In the genomic region with DNA sequence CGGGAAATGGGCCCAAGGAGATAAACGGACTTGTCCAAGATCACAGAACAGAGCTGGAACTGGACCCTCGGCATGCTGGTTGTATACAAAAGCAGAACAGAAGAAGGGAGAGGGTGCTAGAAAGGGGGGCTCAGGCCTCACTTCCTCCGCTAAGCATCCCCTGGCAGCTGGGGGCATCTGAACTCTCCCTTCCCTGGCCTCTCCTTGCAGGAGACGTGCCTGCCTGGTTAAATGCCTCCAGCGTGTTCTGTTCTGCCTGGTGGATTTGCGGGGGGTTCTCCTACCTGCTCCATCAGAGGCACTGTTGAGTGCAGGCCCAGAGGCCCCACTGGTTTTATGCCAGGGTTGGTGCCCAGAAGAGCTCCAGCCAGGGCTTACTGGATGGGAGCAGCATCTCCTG, we compare ENCODE assay signal across 12 cellular contexts.
DNase-seq lines count a peak whose midpoint lies in the region; ATAC-seq and TF ChIP-seq lines count a peak whose summit lies in the region.
"Had no signal": no experiment of that assay in that cellular context is flagged by ENCODE, and none has a peak within 500 bp of the region (broad histone marks: within the 10 kb centered on the region; RNA-seq: fewer than 3 reads in every experiment).

No MANE protein-coding gene starts in this region.

- H3K36me3 ChIP-seq in HUES48 (ENCODE audit: control insufficient read depth, insufficient read depth, low read length) (no peaks in the 10 kb centered on the region), colonic mucosa (no peaks in the 10 kb centered on the region), mesendoderm (ENCODE audit: control insufficient read depth, insufficient read depth, low read length) (no peaks in the 10 kb centered on the region)

- CTCF ChIA-PET in T-cell (lab: Charles Lee): interaction anchor here in 1 of 2 donors (0.6 kb wide), 1 partner anchor 318 kb away, joined by 4 read pairs; no protein-coding TSS in a partner anchor

- no peaks in the 10 kb centered on the region for H3K79me2 ChIP-seq in mesendoderm (ENCODE audit: control insufficient read depth, insufficient read depth, low read length)

- H3K9ac ChIP-seq in HUES48 (ENCODE audit: low read depth, low read length) (no peak overlapping the region), colonic mucosa (ENCODE audit: low read depth in 2 of 2, low read length in 2 of 2) (peak overlapping the region in 1 of 2 donors; percentile 35), mesendoderm (ENCODE audit: low read length) (no peak overlapping the region)
- H3K9ac ChIP-seq: KMS-11 had no signal

- DNase-seq in colonic mucosa (no peak), mesendoderm (no peak), hippocampal formation (lab: John Stamatoyannopoulos, UW) (no peak), T-cell (no peak), NCI-H2029 treated with DMSO at 0.1 percent for 48 hours (lab: John Stamatoyannopoulos, UW) (no peak)
- DNase-seq in stimulated activated naive B cell treated with anti-CD40 and anti-IgM and Interleukin-4, amounts not matched to agents 10 μg/mL and 1 μg/mL and 100 μg/mL, for 72 hours: no peak
- DNase-seq: activated CD8-positive, alpha-beta memory T cell treated with anti-CD3 and anti-CD28 coated beads, Interleukin-2, amount 50 U/mL, for 4 hours; GOT3; T-helper 9 cell had no signal

- no CpG with 5 or more reads among the region's 7 CpGs for WGBS in mesendoderm (ENCODE audit: extremely low coverage, insufficient coverage, low lambda C conversion rate)

- H3K36me3 Mint-ChIP-seq in stimulated activated naive B cell treated with anti-CD40 and anti-IgM and Interleukin-4, amounts not matched to agents 10 μg/mL and 1 μg/mL and 100 μg/mL, for 72 hours: no peaks in the 10 kb centered on the region
- H3K36me3 Mint-ChIP-seq in T-cell: peaks cover 22% of the 10 kb centered on the region

- no peak overlapping the region for H3K4ac ChIP-seq in mesendoderm (ENCODE audit: low read depth, low read length)

- intact Hi-C loops in colonic mucosa (cut with DNase I): no loop called here

- H3K27ac ChIP-seq in HUES48 (ENCODE audit: low read depth, low read length) (peak overlapping the region; percentile 95), colonic mucosa (peak overlapping the region; percentile 17), mesendoderm (ENCODE audit: low read depth, low read length) (no peak overlapping the region)
- H3K27ac ChIP-seq: KMS-11 had no signal

- peak overlapping the region; percentile 56 for H3K27ac Mint-ChIP-seq in stimulated activated naive B cell treated with anti-CD40 and anti-IgM and Interleukin-4, amounts not matched to agents 10 μg/mL and 1 μg/mL and 100 μg/mL, for 72 hours
- no peak overlapping the region for H3K27ac Mint-ChIP-seq in T-cell

- POLR2A ChIA-PET in T-cell (lab: Charles Lee): no interaction called here

- H3K4me2 ChIP-seq in mesendoderm (ENCODE audit: low read length): no peak overlapping the region
- H3K4me2 ChIP-seq: KMS-11 had no signal

- H3K23ac ChIP-seq in mesendoderm (ENCODE audit: low read length): no peak overlapping the region

- no peak overlapping the region for H2BK5ac ChIP-seq in mesendoderm (ENCODE audit: low read length)

- no peak overlapping the region for H3K4me3 Mint-ChIP-seq in stimulated activated naive B cell treated with anti-CD40 and anti-IgM and Interleukin-4, amounts not matched to agents 10 μg/mL and 1 μg/mL and 100 μg/mL, for 72 hours
- H3K4me3 Mint-ChIP-seq in T-cell: no peak overlapping the region

- ATAC-seq in stimulated activated naive B cell treated with anti-CD40 and anti-IgM and Interleukin-4, amounts not matched to agents 10 μg/mL and 1 μg/mL and 100 μg/mL, for 72 hours (replicated peaks): no peak
- no peak for ATAC-seq in T-cell (replicated peaks in 1 of 4)
- ATAC-seq in SK-N-SH treated with all-trans-retinoic acid at 6 μM for 48 hours: no peak

- H3K9me3 Mint-ChIP-seq in stimulated activated naive B cell treated with anti-CD40 and anti-IgM and Interleukin-4, amounts not matched to agents 10 μg/mL and 1 μg/mL and 100 μg/mL, for 72 hours: peaks cover 0 to 4% of the 10 kb centered on the region in 2 donors
- H3K9me3 Mint-ChIP-seq in T-cell: peaks cover 2 to 5% (median 5%) of the 10 kb centered on the region in 3 donors

- peak overlapping the region; percentile 82 for H3K56ac ChIP-seq in mesendoderm (ENCODE audit: low read length)

- H2AK5ac ChIP-seq in mesendoderm (ENCODE audit: low read length): no peak overlapping the region

- no peak overlapping the region for H2BK15ac ChIP-seq in mesendoderm (replicated peaks; ENCODE audit: low read depth)

- H4K5ac ChIP-seq in mesendoderm (ENCODE audit: low read length): no peak overlapping the region

- peaks cover 0 to 4% of the 10 kb centered on the region in 2 donors for H3K27me3 Mint-ChIP-seq in stimulated activated naive B cell treated with anti-CD40 and anti-IgM and Interleukin-4, amounts not matched to agents 10 μg/mL and 1 μg/mL and 100 μg/mL, for 72 hours
- no peaks in the 10 kb centered on the region for H3K27me3 Mint-ChIP-seq in T-cell

- H3K18ac ChIP-seq in mesendoderm (ENCODE audit: low read length): no peak overlapping the region

- H3K4me1 Mint-ChIP-seq in stimulated activated naive B cell treated with anti-CD40 and anti-IgM and Interleukin-4, amounts not matched to agents 10 μg/mL and 1 μg/mL and 100 μg/mL, for 72 hours: peaks cover 36 to 44% of the 10 kb centered on the region in 2 donors
- peaks cover 0 to 21% (median 15%) of the 10 kb centered on the region in 3 donors for H3K4me1 Mint-ChIP-seq in T-cell

- peaks cover 15% of the 10 kb centered on the region for H3K4me1 ChIP-seq in HUES48 (ENCODE audit: control insufficient read depth, insufficient read depth, low read length)
- no peaks in the 10 kb centered on the region for H3K4me1 ChIP-seq in colonic mucosa
- H3K4me1 ChIP-seq in mesendoderm (ENCODE audit: control insufficient read depth, low read depth, low read length): peaks cover 2% of the 10 kb centered on the region

- no peak overlapping the region for H4K8ac ChIP-seq in mesendoderm (ENCODE audit: low read depth, low read length)

- TF ChIP-seq CTCF in colonic mucosa (IDR thresholded peaks at IDR 0.05): no peak

- no peak overlapping the region for H3K4me3 ChIP-seq in HUES48 (ENCODE audit: low read depth, low read length)
- no peak overlapping the region for H3K4me3 ChIP-seq in colonic mucosa
- H3K4me3 ChIP-seq in mesendoderm (ENCODE audit: low read length): no peak overlapping the region

- no peak overlapping the region for H2BK120ac ChIP-seq in mesendoderm (ENCODE audit: low read depth, low read length)

- H3K79me1 ChIP-seq in mesendoderm (ENCODE audit: low read length): no peaks in the 10 kb centered on the region

- H3K9me3 ChIP-seq in HUES48 (ENCODE audit: control insufficient read depth, insufficient read depth, low read length): no peaks in the 10 kb centered on the region
- H3K9me3 ChIP-seq in colonic mucosa: no peaks in the 10 kb centered on the region

- H3K27me3 ChIP-seq in HUES48 (ENCODE audit: control insufficient read depth, insufficient read depth, low read length) (peaks cover 13% of the 10 kb centered on the region), colonic mucosa (no peaks in the 10 kb centered on the region), mesendoderm (ENCODE audit: insufficient read depth, low read length, poor library complexity) (no peaks in the 10 kb centered on the region)

TF ChIP-seq in SK-N-SH treated with all-trans-retinoic acid at 6 μM for 48 hours, 23 proteins besides CTCF, POLR2A, EP300 and RAD21 (continues in another document):
- no peak for TF ChIP-seq CSDC2 (CRISPR knock-in tag; IDR thresholded peaks at IDR 0.05)
- no peak for TF ChIP-seq ISL1 (CRISPR knock-in tag; IDR thresholded peaks at IDR 0.05)
- TF ChIP-seq, protein P1, sequence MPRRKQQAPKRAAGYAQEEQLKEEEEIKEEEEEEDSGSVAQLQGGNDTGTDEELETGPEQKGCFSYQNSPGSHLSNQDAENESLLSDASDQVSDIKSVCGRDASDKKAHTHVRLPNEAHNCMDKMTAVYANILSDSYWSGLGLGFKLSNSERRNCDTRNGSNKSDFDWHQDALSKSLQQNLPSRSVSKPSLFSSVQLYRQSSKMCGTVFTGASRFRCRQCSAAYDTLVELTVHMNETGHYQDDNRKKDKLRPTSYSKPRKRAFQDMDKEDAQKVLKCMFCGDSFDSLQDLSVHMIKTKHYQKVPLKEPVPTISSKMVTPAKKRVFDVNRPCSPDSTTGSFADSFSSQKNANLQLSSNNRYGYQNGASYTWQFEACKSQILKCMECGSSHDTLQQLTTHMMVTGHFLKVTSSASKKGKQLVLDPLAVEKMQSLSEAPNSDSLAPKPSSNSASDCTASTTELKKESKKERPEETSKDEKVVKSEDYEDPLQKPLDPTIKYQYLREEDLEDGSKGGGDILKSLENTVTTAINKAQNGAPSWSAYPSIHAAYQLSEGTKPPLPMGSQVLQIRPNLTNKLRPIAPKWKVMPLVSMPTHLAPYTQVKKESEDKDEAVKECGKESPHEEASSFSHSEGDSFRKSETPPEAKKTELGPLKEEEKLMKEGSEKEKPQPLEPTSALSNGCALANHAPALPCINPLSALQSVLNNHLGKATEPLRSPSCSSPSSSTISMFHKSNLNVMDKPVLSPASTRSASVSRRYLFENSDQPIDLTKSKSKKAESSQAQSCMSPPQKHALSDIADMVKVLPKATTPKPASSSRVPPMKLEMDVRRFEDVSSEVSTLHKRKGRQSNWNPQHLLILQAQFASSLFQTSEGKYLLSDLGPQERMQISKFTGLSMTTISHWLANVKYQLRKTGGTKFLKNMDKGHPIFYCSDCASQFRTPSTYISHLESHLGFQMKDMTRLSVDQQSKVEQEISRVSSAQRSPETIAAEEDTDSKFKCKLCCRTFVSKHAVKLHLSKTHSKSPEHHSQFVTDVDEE (CRISPR knock-in tag; IDR thresholded peaks at IDR 0.05): no peak
- no peak for TF ChIP-seq ZNF565 (CRISPR knock-in tag; conservative IDR thresholded peaks at IDR 0.05; ENCODE audit: low read depth)
- TF ChIP-seq OSR1 (CRISPR knock-in tag; IDR thresholded peaks at IDR 0.05): no peak
- no peak for TF ChIP-seq ZNF8 (CRISPR knock-in tag; IDR thresholded peaks at IDR 0.05)
- TF ChIP-seq BACH2 (CRISPR knock-in tag; IDR thresholded peaks at IDR 0.05; ENCODE audit: borderline replicate concordance): no peak
- no peak for TF ChIP-seq ZC3H10 (CRISPR knock-in tag; IDR thresholded peaks at IDR 0.05)
- TF ChIP-seq TOX (CRISPR knock-in tag; IDR thresholded peaks at IDR 0.05; ENCODE audit: borderline replicate concordance): no peak
- no peak for TF ChIP-seq ZFP3 (CRISPR knock-in tag; IDR thresholded peaks at IDR 0.05)
